ENCODE assay signal across 8 cellular contexts in the genomic region with DNA sequence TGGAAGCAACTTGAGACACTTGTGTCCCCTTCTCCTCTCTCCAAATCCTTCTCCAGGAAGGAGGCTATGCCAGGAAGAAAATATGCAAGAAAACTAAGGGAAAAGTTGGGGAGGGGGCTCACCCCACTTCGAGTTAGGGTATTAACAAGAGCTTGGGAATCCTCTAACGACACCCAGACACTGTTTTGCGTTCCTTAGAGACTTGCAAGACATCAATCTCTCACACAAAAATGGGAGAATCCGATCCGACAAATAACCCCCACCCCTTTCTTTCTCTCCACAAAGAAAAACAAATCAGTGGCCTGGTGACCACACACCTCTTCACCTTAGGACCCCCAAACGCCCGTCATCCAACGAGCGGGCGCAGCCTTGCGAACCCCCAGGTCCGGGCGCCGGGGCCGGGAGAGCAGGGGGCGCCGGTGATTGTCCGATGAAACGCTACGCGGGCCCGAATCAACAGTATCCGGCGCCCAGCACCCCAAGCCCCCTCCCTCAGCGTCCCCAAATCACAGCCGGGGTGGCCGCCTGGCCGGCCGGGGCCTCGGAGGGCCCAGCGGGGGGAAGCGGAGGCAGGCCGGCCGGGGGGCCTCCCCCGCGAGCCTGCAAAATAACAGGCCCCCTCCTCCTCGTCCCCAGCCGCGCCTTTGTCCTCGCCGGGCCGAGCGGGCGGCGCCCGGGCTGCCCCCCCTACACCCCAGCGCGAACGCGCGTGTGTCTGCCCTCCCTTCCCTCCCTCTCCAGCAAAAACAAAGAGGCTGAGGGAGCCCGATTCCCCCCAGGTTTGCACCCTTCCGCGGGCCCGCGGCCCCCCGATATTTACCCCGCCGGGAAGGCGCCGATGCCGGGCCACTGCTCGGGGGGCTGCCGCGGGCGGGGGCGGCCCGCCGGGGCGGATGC. TPM values are rescaled to one million over a fixed set of nuclear protein-coding genes. Genes with fewer than 3 reads are reported as not detected.
DNase-seq lines count a peak whose midpoint lies in the region; ATAC-seq and TF ChIP-seq lines count a peak whose summit lies in the region.

No MANE protein-coding gene starts in this region.

- H3K4me3 ChIP-seq in osteoblast (ENCODE audit: insufficient read depth, low read length), result peak overlapping the region; percentile 94
- H3K4me3 ChIP-seq in aorta (ENCODE audit: low read length in 2 of 2), result peak overlapping the region; percentile 86 to 92

- intact Hi-C loops in cardiac septum (cut with DNase I), result loop anchor here (2.0 kb wide), 1 partner anchor 44 kb away; the partner anchor contains the start of gene TMEM184B
- intact Hi-C loops in aorta (cut with DNase I), result loop anchor here (2.0 to 10.0 kb wide), 4 partner anchors 44 to 114 kb away; partner anchors contain the start of genes MAFF (in 2 of the 2) and TMEM184B (in 2 of the 2)

- H3K9me3 ChIP-seq in osteoblast (ENCODE audit: low read depth, low read length), result no peaks in the 10 kb centered on the region
- no peaks in the 10 kb centered on the region for H3K9me3 ChIP-seq in aorta (ENCODE audit: control insufficient read depth, low read length)

- no peak overlapping the region for H2AFZ ChIP-seq in osteoblast (ENCODE audit: low read length)

- 0 to 1% methylated on average over 36 to 70 of the region's 70 CpGs for whole genome bisulfite sequencing in aorta, 2 donors

- no peak for TF ChIP-seq CTCF in osteoblast (IDR thresholded peaks at IDR 0.05; ENCODE audit: extremely low read depth, low read depth, low read length)

- H3K27ac ChIP-seq in osteoblast (ENCODE audit: low read depth, low read length), result peak overlapping the region; percentile 94
- H3K27ac ChIP-seq in aorta (ENCODE audit: low read depth in 1 of 2, low read length in 2 of 2), result peak overlapping the region; percentile 94 to 95

- no peaks in the 10 kb centered on the region for H3K27me3 ChIP-seq in osteoblast (ENCODE audit: insufficient read depth, low read length)
- no peaks in the 10 kb centered on the region for H3K27me3 ChIP-seq in aorta (ENCODE audit: control insufficient read depth in 1 of 2, insufficient read depth in 2 of 2, low read length in 1 of 2)

- peak; percentile 12 for ATAC-seq in HG03108 (IDR thresholded peaks at IDR 0.05; ENCODE audit: unreplicated experiment)
- peak; percentile 70 for ATAC-seq in aorta (ENCODE audit: low FRiP score)
- no peak for ATAC-seq in GM21529 (IDR thresholded peaks at IDR 0.05; ENCODE audit: unreplicated experiment)

- DNase-seq in ELR (ENCODE audit: low read depth) (peak; percentile 65), T follicular helper cell (ENCODE audit: low read depth) (peak; percentile 47), amygdala (lab: John Stamatoyannopoulos, UW) (peak in 53 of 56 donors; percentile 22 to 84 (median 69)), cardiac septum (ENCODE audit: low spot score) (peak; percentile 91), osteoblast (ENCODE audit: insufficient read length, low spot score, missing footprints) (peak; percentile 96), aorta (peak; percentile 81 to 88)

- H3K79me2 ChIP-seq in osteoblast (ENCODE audit: insufficient read depth, low read length), result peaks cover 53% of the 10 kb centered on the region

- H3K4me2 ChIP-seq in osteoblast (ENCODE audit: insufficient read depth, low read length), result peak overlapping the region; percentile 85

- H3K4me1 ChIP-seq in osteoblast (ENCODE audit: insufficient read depth, low read length) (peaks cover 47% of the 10 kb centered on the region), aorta (ENCODE audit: control insufficient read depth in 1 of 2, insufficient read depth in 2 of 2, low read length in 2 of 2) (peaks cover 0 to 2% of the 10 kb centered on the region in 2 donors)

- H3K36me3 ChIP-seq in osteoblast (ENCODE audit: insufficient read depth, low read length) (peaks cover 16% of the 10 kb centered on the region), aorta (ENCODE audit: control insufficient read depth in 1 of 2, insufficient read depth in 2 of 2, low read length in 1 of 2) (no peaks in the 10 kb centered on the region)

- peaks cover 49% of the 10 kb centered on the region for H4K20me1 ChIP-seq in osteoblast (ENCODE audit: insufficient read depth, low read length)

RNA-seq across cellular contexts. Expression of gene CSNK1E, which starts 0.6 kb away (rescaled TPM):
- total RNA-seq in cardiac septum, result 95.7 TPM
- 142 and 152 TPM in 2 replicates for total RNA-seq in osteoblast
- 100 to 1,000 TPM; 144 to 167 TPM for total RNA-seq in aorta
- polyA plus RNA-seq in aorta, result 100 to 1,000 TPM in 1 of 2 donors, 10 to 100 TPM in 1; 37.4 to 160 TPM

RNA-seq across cellular contexts. Expression of gene TMEM184B, which starts 43.8 kb away (rescaled TPM):
- total RNA-seq in cardiac septum (58.1 TPM), osteoblast (29.8 and 30.0 TPM in 2 replicates), aorta (10 to 100 TPM; 96.3 to 96.9 TPM)
- polyA plus RNA-seq in aorta, result 10 to 100 TPM; 17.2 to 46.8 TPM
